22 cellular contexts compared by ENCODE assay signal in the genomic region with DNA sequence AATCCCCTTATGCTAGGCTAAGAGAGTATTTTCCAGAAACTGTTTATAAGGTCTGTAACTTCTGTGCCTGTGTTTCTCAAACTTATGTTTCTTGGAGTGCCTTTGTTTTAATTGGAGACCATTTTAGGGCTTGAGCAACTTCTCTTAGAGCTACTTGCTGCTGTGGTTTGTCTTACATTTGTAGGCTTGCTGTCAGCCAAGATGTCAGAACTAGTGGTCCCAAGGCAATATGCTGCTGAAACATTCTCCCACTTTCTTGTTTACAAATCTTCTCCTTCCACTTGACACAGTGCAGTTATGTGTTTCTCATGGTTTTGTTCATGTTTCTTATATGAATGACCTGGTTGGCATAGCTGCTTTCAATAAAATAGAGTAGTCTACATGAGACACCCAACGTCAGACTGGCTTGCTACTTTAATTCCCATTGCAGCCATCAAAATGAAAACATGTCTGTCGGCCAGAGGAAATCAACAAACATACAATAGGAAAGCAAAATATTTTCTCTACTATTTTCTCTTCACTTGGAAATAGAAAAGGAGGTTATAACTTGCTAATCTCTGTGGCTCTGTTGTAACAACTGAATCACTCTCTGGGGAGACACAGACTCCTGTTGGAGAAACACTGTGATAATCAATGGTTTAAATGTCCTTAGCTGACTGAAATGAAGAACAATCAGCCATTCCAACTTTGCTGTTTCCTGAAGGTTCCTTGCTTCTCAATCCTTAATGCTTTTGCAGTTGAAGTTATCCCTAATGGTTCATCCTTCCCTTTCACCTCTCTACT.
A peak's percentile ranks its signal among the peaks of the same experiment; 100 is the strongest.
DNase-seq lines count a peak whose midpoint lies in the region; ATAC-seq and TF ChIP-seq lines count a peak whose summit lies in the region.
"Had no signal": no experiment of that assay in that cellular context is flagged by ENCODE, and none has a peak within 500 bp of the region (broad histone marks: within the 10 kb centered on the region; RNA-seq: fewer than 3 reads in every experiment).

No MANE protein-coding gene starts in this region.

- peak; percentile 78 for ATAC-seq in Right ventricle myocardium superior (ENCODE audit: poor library complexity)
- peak in 1 of 4 donors; percentile 35 for ATAC-seq in psoas muscle
- no peak for ATAC-seq in GM18858 (IDR thresholded peaks at IDR 0.05; ENCODE audit: unreplicated experiment)
- ATAC-seq in activated CD8-positive, alpha-beta T cell treated with anti-CD3 and anti-CD28 coated beads, Interleukin-2, amount 10 ng/mL, durations not matched to agents 7 days and 5 days: no peak
- ATAC-seq: effector memory CD8-positive, alpha-beta T cell; HCT116; right lobe of liver had no signal

- in situ Hi-C loops in GM13977 (cut with MboI; ENCODE audit: low pct_unique_long_range_greater_than_20kb, low sequenced_read_pairs, unreplicated experiment): no loop called here

- H3K36me3 ChIP-seq in psoas muscle (ENCODE audit: insufficient read depth in 1 of 2, low read depth in 1 of 2): no peaks in the 10 kb centered on the region
- H3K36me3 ChIP-seq: brain microvascular endothelial cell, right lobe of liver, SJSA1 had no signal

- POLR2A ChIA-PET in activated CD8-positive, alpha-beta T cell treated with anti-CD3 and anti-CD28 coated beads, Interleukin-2, amount 10 ng/mL, durations not matched to agents 7 days and 5 days (lab: Charles Lee): no interaction called here

- H3K9me3 Mint-ChIP-seq in activated CD8-positive, alpha-beta T cell treated with anti-CD3 and anti-CD28 coated beads, Interleukin-2, amount 10 ng/mL, durations not matched to agents 7 days and 5 days (ENCODE audit: insufficient read depth): peaks cover under 1% of the 10 kb centered on the region
- H3K9me3 Mint-ChIP-seq: type B pancreatic cell had no signal

- no peak overlapping the region for H3K4me3 Mint-ChIP-seq in activated CD8-positive, alpha-beta T cell treated with anti-CD3 and anti-CD28 coated beads, Interleukin-2, amount 10 ng/mL, durations not matched to agents 7 days and 5 days
- H3K4me3 Mint-ChIP-seq: CD4-positive, alpha-beta memory T cell; effector memory CD8-positive, alpha-beta T cell; memory B cell; type B pancreatic cell had no signal

- no peaks in the 10 kb centered on the region for H3K4me1 ChIP-seq in psoas muscle
- H3K4me1 ChIP-seq: right lobe of liver had no signal

- no peak overlapping the region for H3K27ac Mint-ChIP-seq in activated CD8-positive, alpha-beta T cell treated with anti-CD3 and anti-CD28 coated beads, Interleukin-2, amount 10 ng/mL, durations not matched to agents 7 days and 5 days
- H3K27ac Mint-ChIP-seq: CD4-positive, alpha-beta memory T cell; effector memory CD8-positive, alpha-beta T cell; memory B cell; type B pancreatic cell had no signal

- no peaks in the 10 kb centered on the region for H3K36me3 Mint-ChIP-seq in activated CD8-positive, alpha-beta T cell treated with anti-CD3 and anti-CD28 coated beads, Interleukin-2, amount 10 ng/mL, durations not matched to agents 7 days and 5 days (ENCODE audit: low read depth)
- H3K36me3 Mint-ChIP-seq: CD4-positive, alpha-beta memory T cell; memory B cell; type B pancreatic cell had no signal

- H3K27ac ChIP-seq in psoas muscle: peak overlapping the region; percentile 0
- H3K27ac ChIP-seq: brain microvascular endothelial cell, right lobe of liver, SJSA1 had no signal

- intact Hi-C loops in Right ventricle myocardium superior (cut with DNase I): no loop called here
- intact Hi-C loops in cardiac septum (cut with DNase I): no loop called here
- intact Hi-C loops in psoas muscle (cut with DNase I): no loop called here

- TF ChIP-seq CTCF in fibroblast of villous mesenchyme (IDR thresholded peaks at IDR 0.05; ENCODE audit: insufficient read depth, low read depth, low read length): no peak
- no peak for TF ChIP-seq CTCF in psoas muscle (IDR thresholded peaks at IDR 0.05)
- TF ChIP-seq CTCF in GM13977 (IDR thresholded peaks at IDR 0.05; ENCODE audit: extremely low read depth, insufficient read depth, missing control alignments): no peak

- H3K4me3 ChIP-seq in fibroblast of villous mesenchyme (ENCODE audit: low read depth, low read length): no peak overlapping the region
- no peak overlapping the region for H3K4me3 ChIP-seq in psoas muscle
- H3K4me3 ChIP-seq: right lobe of liver, SJSA1 had no signal

- H3K27me3 ChIP-seq in psoas muscle (ENCODE audit: insufficient read depth in 3 of 3, low read length in 2 of 3): no peaks in the 10 kb centered on the region
- H3K27me3 ChIP-seq: brain microvascular endothelial cell, right lobe of liver, SJSA1 had no signal

- H3K27me3 Mint-ChIP-seq in activated CD8-positive, alpha-beta T cell treated with anti-CD3 and anti-CD28 coated beads, Interleukin-2, amount 10 ng/mL, durations not matched to agents 7 days and 5 days (ENCODE audit: low read depth): no peaks in the 10 kb centered on the region
- H3K27me3 Mint-ChIP-seq: CD4-positive, alpha-beta memory T cell; effector memory CD8-positive, alpha-beta T cell; memory B cell; type B pancreatic cell had no signal

- CTCF ChIA-PET in activated CD8-positive, alpha-beta T cell treated with anti-CD3 and anti-CD28 coated beads, Interleukin-2, amount 10 ng/mL, durations not matched to agents 7 days and 5 days (lab: Charles Lee): no interaction called here

- 37 to 51% (median 39%) methylated on average over 2 of the region's 2 CpGs for WGBS in psoas muscle, 3 donors

- H3K4me1 Mint-ChIP-seq in activated CD8-positive, alpha-beta T cell treated with anti-CD3 and anti-CD28 coated beads, Interleukin-2, amount 10 ng/mL, durations not matched to agents 7 days and 5 days (ENCODE audit: low read depth): no peaks in the 10 kb centered on the region
- H3K4me1 Mint-ChIP-seq: CD4-positive, alpha-beta memory T cell; memory B cell had no signal

- no peaks in the 10 kb centered on the region for H3K9me3 ChIP-seq in psoas muscle
- H3K9me3 ChIP-seq: right lobe of liver, SJSA1 had no signal

- DNase-seq in Right ventricle myocardium superior (no peak), cardiac septum (ENCODE audit: low spot score) (no peak), fibroblast of villous mesenchyme (ENCODE audit: low read depth) (peak; percentile 49), psoas muscle (no peak), GM13977 (ENCODE audit: low spot score) (no peak), SK-N-DZ (ENCODE audit: low spot score) (no peak)
- DNase-seq in activated CD8-positive, alpha-beta T cell treated with anti-CD3 and anti-CD28 coated beads, Interleukin-2, amount 10 ng/mL, durations not matched to agents 7 days and 5 days: no peak
- DNase-seq: activated CD4-positive, alpha-beta T cell treated with anti-CD3 and anti-CD28 coated beads for 1 hour; activated naive CD4-positive, alpha-beta T cell treated with Interleukin-2 at 50 U/mL for 16 hours; brain microvascular endothelial cell; CD4-positive, alpha-beta memory T cell; DMS79; effector memory CD8-positive, alpha-beta T cell; NCI-H1417 treated with DMSO at 0.1 percent for 48 hours; NCI-H510A treated with DMSO at 0.1 percent for 48 hours; right lobe of liver; T-helper 9 cell had no signal
